ENCODE assay signal across 10 cellular contexts in the genomic region with DNA sequence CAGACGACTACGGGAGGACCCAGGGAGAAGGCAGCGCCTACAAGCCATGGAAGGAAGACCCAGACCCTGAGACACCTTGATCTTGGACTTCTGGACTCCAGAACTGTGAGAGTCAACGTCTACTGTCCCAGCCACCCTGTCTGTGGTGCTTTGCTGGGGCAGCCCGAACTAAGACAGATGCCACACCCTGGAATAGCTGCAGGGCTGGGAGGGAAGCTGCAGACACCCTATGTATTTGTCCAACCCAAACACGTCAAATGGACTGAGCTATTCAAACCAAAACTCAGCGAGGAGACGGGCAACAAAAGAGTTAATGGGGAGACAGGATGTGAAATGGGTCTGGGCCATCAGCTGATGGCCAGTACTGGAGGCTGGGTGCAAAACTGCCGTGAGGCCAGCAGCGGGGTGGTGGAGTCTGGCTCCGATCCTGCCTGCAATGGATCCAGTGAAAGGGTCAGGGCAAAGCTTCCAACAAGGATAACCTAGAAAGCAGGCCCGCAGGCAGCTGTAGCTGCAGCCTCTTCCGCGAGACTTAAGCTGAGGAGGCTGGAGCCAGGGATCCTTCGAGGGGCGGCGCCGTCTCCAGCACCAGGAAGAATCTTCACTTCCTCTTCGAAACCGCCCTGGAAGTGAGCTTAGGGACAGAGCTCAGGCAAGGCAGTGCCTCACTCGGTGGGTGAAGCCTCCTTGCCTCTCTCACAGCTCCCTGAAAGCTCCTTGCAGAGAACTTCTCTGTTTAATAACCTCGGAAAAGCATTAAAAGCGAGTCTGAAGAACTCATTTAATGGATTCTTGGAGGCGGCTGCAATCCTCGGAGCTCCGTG.
DNase-seq lines count a peak whose midpoint lies in the region; ATAC-seq, FAIRE-seq and TF ChIP-seq lines count a peak whose summit lies in the region.
"Had no signal": no experiment of that assay in that cellular context is flagged by ENCODE, and none has a peak within 500 bp of the region (broad histone marks: within the 10 kb centered on the region; RNA-seq: fewer than 3 reads in every experiment).

No MANE protein-coding gene starts in this region.

- H3K9me3 ChIP-seq in gastroesophageal sphincter (no peaks in the 10 kb centered on the region), prostate gland (no peaks in the 10 kb centered on the region)

- TF ChIP-seq POLR2A in gastroesophageal sphincter (IDR thresholded peaks at IDR 0.05) (no peak), prostate gland (IDR thresholded peaks at IDR 0.05) (no peak)

- H3K27ac ChIP-seq in gastroesophageal sphincter, result peak overlapping the region in 3 of 4 donors; percentile 75 to 87 (median 77)
- peak overlapping the region; percentile 63 to 67 for H3K27ac ChIP-seq in prostate gland

- ATAC-seq in gastroesophageal sphincter, result peak; percentile 77
- ATAC-seq in SK-N-SH treated with all-trans-retinoic acid at 6 μM for 48 hours, result no peak
- ATAC-seq in GM19035 (IDR thresholded peaks at IDR 0.05; ENCODE audit: unreplicated experiment), result no peak

- peak; percentile 20 for DNase-seq in COLO829 (ENCODE audit: low spot score)
- DNase-seq in SK-MEL-5 (ENCODE audit: low read depth, low spot score), result peak; percentile 67
- peak; percentile 50 for DNase-seq in prostate gland (ENCODE audit: low spot score)
- no peak for DNase-seq in RCC 7860 (ENCODE audit: low spot score)
- no peak for DNase-seq in NCI-H748 treated with DMSO at 0.1 percent for 48 hours (lab: John Stamatoyannopoulos, UW)
- DNase-seq: NCI-H2029 treated with DMSO at 0.1 percent for 48 hours had no signal

- in situ Hi-C loops in SK-MEL-5 (cut with HindIII; ENCODE audit: low pct_unique_long_range_greater_than_20kb, low sequenced_read_pairs), result loop anchor here (5.0 kb wide), 1 partner anchor 79 kb away; no protein-coding TSS in a partner anchor

- peaks cover 0 to 22% (median 13%) of the 10 kb centered on the region in 3 donors for H3K4me1 ChIP-seq in gastroesophageal sphincter
- H3K4me1 ChIP-seq in prostate gland (replicated peaks), result no peaks in the 10 kb centered on the region

- no peaks in the 10 kb centered on the region for H3K36me3 ChIP-seq in gastroesophageal sphincter
- H3K36me3 ChIP-seq in prostate gland, result no peaks in the 10 kb centered on the region

- intact Hi-C loops in prostate gland (cut with DNase I), result no loop called here

- FAIRE-seq in RCC 7860 (lab: Jason Lieb, UNC), result no peak
- FAIRE-seq: colon had no signal

- H3K4me3 ChIP-seq in gastroesophageal sphincter (peak overlapping the region; percentile 29 to 51), prostate gland (peak overlapping the region; percentile 25 to 26)

- no peak for TF ChIP-seq EP300 in gastroesophageal sphincter (IDR thresholded peaks at IDR 0.05)

- WGBS in gastroesophageal sphincter (ENCODE audit: low coverage in 1 of 2), 2 donors, result 36 to 100% methylated on average over 1 to 10 of the region's 26 CpGs
- 17% methylated on average over 26 of the region's 26 CpGs for WGBS in prostate gland

- no peaks in the 10 kb centered on the region for H3K27me3 ChIP-seq in gastroesophageal sphincter
- no peaks in the 10 kb centered on the region for H3K27me3 ChIP-seq in prostate gland (replicated peaks; ENCODE audit: insufficient read depth)

- TF ChIP-seq CTCF in gastroesophageal sphincter (IDR thresholded peaks at IDR 0.05) (no peak), prostate gland (IDR thresholded peaks at IDR 0.05) (no peak)

TF ChIP-seq in SK-N-SH treated with all-trans-retinoic acid at 6 μM for 48 hours, 23 proteins besides CTCF, POLR2A, EP300 and RAD21:
- TF ChIP-seq OSR1 (CRISPR knock-in tag; IDR thresholded peaks at IDR 0.05) (no peak), BACH2 (CRISPR knock-in tag; IDR thresholded peaks at IDR 0.05; ENCODE audit: borderline replicate concordance) (no peak), ARNTL (CRISPR knock-in tag; IDR thresholded peaks at IDR 0.05; ENCODE audit: borderline replicate concordance, low read depth) (no peak), CSRNP3 (CRISPR knock-in tag; IDR thresholded peaks at IDR 0.05) (no peak), ZNF565 (CRISPR knock-in tag; conservative IDR thresholded peaks at IDR 0.05; ENCODE audit: low read depth) (no peak), CSDC2 (CRISPR knock-in tag; IDR thresholded peaks at IDR 0.05) (no peak), ISL1 (CRISPR knock-in tag; IDR thresholded peaks at IDR 0.05) (no peak), GLIS3 (CRISPR knock-in tag; IDR thresholded peaks at IDR 0.05) (no peak), ZFP30 (CRISPR knock-in tag; IDR thresholded peaks at IDR 0.05) (no peak), POU6F1 (CRISPR knock-in tag; IDR thresholded peaks at IDR 0.05; ENCODE audit: borderline replicate concordance, low read depth) (no peak), TOX (CRISPR knock-in tag; IDR thresholded peaks at IDR 0.05; ENCODE audit: borderline replicate concordance) (no peak), TCF4 (CRISPR knock-in tag; IDR thresholded peaks at IDR 0.05; ENCODE audit: borderline replicate concordance) (no peak), PPARA (CRISPR knock-in tag; IDR thresholded peaks at IDR 0.05; ENCODE audit: borderline replicate concordance) (no peak), ZNF8 (CRISPR knock-in tag; IDR thresholded peaks at IDR 0.05) (no peak), PATZ1 (CRISPR knock-in tag; IDR thresholded peaks at IDR 0.05; ENCODE audit: borderline replicate concordance) (no peak), ESRRG (CRISPR knock-in tag; IDR thresholded peaks at IDR 0.05) (no peak)

Comparison
In these comparisons a context has a peak if more than half of its experiments do, and no peak if none do; other contexts are left out.
1. DNase-seq: peak in COLO829 (single experiment), SK-MEL-5 (single experiment) and prostate gland (single experiment); none in RCC 7860 (single experiment) and NCI-H748 treated with DMSO at 0.1 percent for 48 hours (single experiment).